In the genomic region with DNA sequence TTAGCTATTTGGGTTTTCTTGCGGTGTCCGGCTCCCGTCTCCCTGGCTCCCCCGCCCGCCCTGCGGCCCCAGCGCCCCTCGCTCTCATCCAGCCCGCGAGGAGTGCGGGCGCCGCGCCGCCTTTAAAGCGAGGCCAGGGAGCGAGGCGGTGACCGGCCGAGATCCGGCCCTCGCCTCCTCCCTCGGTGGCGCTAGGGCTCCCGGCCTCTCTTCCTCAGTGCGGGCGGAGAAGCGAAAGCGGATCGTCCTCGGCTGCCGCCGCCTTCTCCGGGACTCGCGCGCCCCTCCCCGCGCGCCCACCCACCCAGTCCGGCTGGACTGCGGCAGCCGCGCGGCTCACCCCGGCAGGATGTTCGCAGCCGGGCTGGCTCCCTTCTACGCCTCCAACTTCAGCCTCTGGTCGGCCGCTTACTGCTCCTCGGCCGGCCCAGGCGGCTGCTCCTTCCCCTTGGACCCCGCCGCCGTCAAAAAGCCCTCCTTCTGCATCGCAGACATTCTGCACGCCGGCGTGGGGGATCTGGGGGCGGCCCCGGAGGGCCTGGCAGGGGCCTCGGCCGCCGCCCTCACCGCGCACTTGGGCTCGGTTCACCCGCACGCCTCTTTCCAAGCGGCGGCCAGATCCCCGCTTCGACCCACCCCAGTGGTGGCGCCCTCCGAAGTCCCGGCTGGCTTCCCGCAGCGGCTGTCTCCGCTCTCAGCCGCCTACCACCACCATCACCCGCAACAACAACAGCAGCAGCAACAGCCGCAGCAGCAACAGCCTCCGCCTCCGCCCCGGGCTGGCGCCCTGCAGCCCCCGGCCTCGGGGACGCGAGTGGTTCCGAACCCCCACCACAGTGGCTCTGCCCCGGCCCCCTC, we compare ENCODE assay signal across 8 cellular contexts. TPM values are rescaled to one million over a fixed set of nuclear protein-coding genes. Genes with fewer than 3 reads are reported as not detected.
DNase-seq lines count a peak whose midpoint lies in the region; ATAC-seq, FAIRE-seq and TF ChIP-seq lines count a peak whose summit lies in the region.

No MANE protein-coding gene starts in this region.

- CTCF ChIA-PET in activated CD4-positive, alpha-beta T cell treated with anti-CD3 and anti-CD28 coated beads, Interleukin-2, amount 10 ng/mL, durations not matched to agents 7 days and 5 days (lab: Charles Lee) = interaction anchor here (0.9 kb wide), 1 partner anchor 76 kb away, joined by 3 read pairs; no protein-coding TSS in a partner anchor
- CTCF ChIA-PET in K562 (lab: Yijun Ruan, JAX; ENCODE audit: low intra/inter-chr PET ratio) = no interaction called here

- no peaks in the 10 kb centered on the region for H3K9me1 ChIP-seq in K562 (ENCODE audit: control insufficient read depth, insufficient read depth, low read length)

- TF ChIP-seq CTCF in K562 (IDR thresholded peaks at IDR 0.05 in 2 of 3, conservative IDR thresholded peaks at IDR 0.05 in 1 of 3; ENCODE audit: insufficient read depth in 2 of 3, low read depth in 1 of 3, low read length in 3 of 3) = no peak
- TF ChIP-seq CTCF in spleen (IDR thresholded peaks at IDR 0.05 in 8 of 11, conservative IDR thresholded peaks at IDR 0.05 in 3 of 11) = no peak

- H2AFZ ChIP-seq in K562 (ENCODE audit: low read depth, low read length) = peak overlapping the region; percentile 77

- H3K36me3 ChIP-seq in K562 (ENCODE audit: control insufficient read depth, insufficient read depth, low read length) = no peaks in the 10 kb centered on the region
- peaks cover 8 to 31% (median 15%) of the 10 kb centered on the region in 6 donors for H3K36me3 ChIP-seq in spleen

- H3K27me3 Mint-ChIP-seq in activated CD4-positive, alpha-beta T cell treated with anti-CD3 and anti-CD28 coated beads, Interleukin-2, amount 10 ng/mL, durations not matched to agents 7 days and 5 days = peaks cover 78% of the 10 kb centered on the region

- peaks cover 28% of the 10 kb centered on the region for H3K4me1 Mint-ChIP-seq in activated CD4-positive, alpha-beta T cell treated with anti-CD3 and anti-CD28 coated beads, Interleukin-2, amount 10 ng/mL, durations not matched to agents 7 days and 5 days

- ATAC-seq in K562 = peak; percentile 81
- no peak for ATAC-seq in HG03139 (IDR thresholded peaks at IDR 0.05; ENCODE audit: unreplicated experiment)

- no TSS peak for BruUV-seq in K562 (replicated peaks; lab: Mats Ljungman, UMichigan)

- H3K9me3 ChIP-seq in K562 (replicated peaks; ENCODE audit: control insufficient read depth, insufficient read depth, low read depth, low read length) = no peaks in the 10 kb centered on the region
- H3K9me3 ChIP-seq in spleen = no peaks in the 10 kb centered on the region

- FAIRE-seq in H54 (lab: Jason Lieb, UNC) = no peak
- no peak for FAIRE-seq in K562 (lab: Jason Lieb, UNC)

- peaks cover 0 to 34% of the 10 kb centered on the region in 2 experiments; a peak in 2 of 5 replicates for H3K4me1 ChIP-seq in K562 (replicated peaks in 1 of 2; ENCODE audit: control insufficient read depth in 2 of 2, insufficient read depth in 2 of 2, low read length in 2 of 2)
- H3K4me1 ChIP-seq in spleen = peaks cover 19 to 90% (median 61%) of the 10 kb centered on the region in 6 donors

- TF ChIP-seq RAD21 in K562 (CRISPR knock-in tag; conservative IDR thresholded peaks at IDR 0.05 in 1 of 2, IDR thresholded peaks at IDR 0.05 in 1 of 2) = no peak

- H3K79me2 ChIP-seq in K562 (ENCODE audit: control insufficient read depth, insufficient read depth, low read length) = 0 out of 3 replicates have a peak, but pooled peaks cover 3% of the 10 kb centered on the region

- POLR2A ChIA-PET in activated CD4-positive, alpha-beta T cell treated with anti-CD3 and anti-CD28 coated beads, Interleukin-2, amount 10 ng/mL, durations not matched to agents 7 days and 5 days (lab: Charles Lee) = interaction anchor here (1.4 kb wide), 1 partner anchor 323 kb away, joined by 4 read pairs; no protein-coding TSS in a partner anchor
- POLR2A ChIA-PET in K562 (lab: Yijun Ruan, JAX) = interaction anchor here (0.6 to 0.7 kb wide), 3 partner anchors 184 to 245 kb away, joined by 3 to 4 read pairs (median 3); no protein-coding TSS in a partner anchor

- in situ Hi-C loops in K562 (cut with MboI) = loop anchor here (10.0 kb wide), 1 partner anchor 1575 kb away; no protein-coding TSS in a partner anchor

- H3K27ac ChIP-seq in K562 (ENCODE audit: extremely low read depth, low read depth, low read length) (peak overlapping the region; percentile 66; the same call in 2 of the 3 replicates), spleen (peak overlapping the region; percentile 94 to 99 (median 98))

- TF ChIP-seq EP300 in K562 (IDR thresholded peaks at IDR 0.05; ENCODE audit: low read length) = no peak

- peak overlapping the region; percentile 25 for H3K27ac Mint-ChIP-seq in activated CD4-positive, alpha-beta T cell treated with anti-CD3 and anti-CD28 coated beads, Interleukin-2, amount 10 ng/mL, durations not matched to agents 7 days and 5 days

- peak overlapping the region; percentile 47 for H3K4me2 ChIP-seq in K562 (ENCODE audit: insufficient read depth, low read length)

- H4K20me1 ChIP-seq in K562 (replicated peaks; ENCODE audit: control insufficient read depth, insufficient read depth, low read length) = no peaks in the 10 kb centered on the region

- no peaks in the 10 kb centered on the region for H3K9me3 Mint-ChIP-seq in activated CD4-positive, alpha-beta T cell treated with anti-CD3 and anti-CD28 coated beads, Interleukin-2, amount 10 ng/mL, durations not matched to agents 7 days and 5 days

- H3K9ac ChIP-seq in K562 (ENCODE audit: insufficient read depth in 1 of 2, low read depth in 2 of 2, low read length in 2 of 2) = peak overlapping the region; percentile 69 to 92

- H3K27me3 ChIP-seq in K562 (ENCODE audit: control insufficient read depth in 2 of 2, insufficient read depth in 2 of 2, low read length in 2 of 2) (peaks cover 10 to 41% of the 10 kb centered on the region in 2 experiments; a peak in 4 of 5 replicates), spleen (replicated peaks in 1 of 7) (peaks cover 0 to 62% (median 0%) of the 10 kb centered on the region in 7 donors)

- H3K4me3 Mint-ChIP-seq in activated CD4-positive, alpha-beta T cell treated with anti-CD3 and anti-CD28 coated beads, Interleukin-2, amount 10 ng/mL, durations not matched to agents 7 days and 5 days = peak overlapping the region; percentile 70

- peaks cover 4% of the 10 kb centered on the region for H3K36me3 Mint-ChIP-seq in activated CD4-positive, alpha-beta T cell treated with anti-CD3 and anti-CD28 coated beads, Interleukin-2, amount 10 ng/mL, durations not matched to agents 7 days and 5 days (ENCODE audit: low read depth)

- TF ChIP-seq POLR2A in H54 (IDR thresholded peaks at IDR 0.05; ENCODE audit: low read depth, low read length) = peak; percentile 26
- TF ChIP-seq POLR2A in K562 (conservative IDR thresholded peaks at IDR 0.05) = 0 out of 2 replicates have a peak, but pooled peaks have one; percentile 1
- peak in 1 of 3 donors; percentile 34 for TF ChIP-seq POLR2A in spleen (IDR thresholded peaks at IDR 0.05)

- peak overlapping the region; percentile 59 for H3K4me3 ChIP-seq in K562
- H3K4me3 ChIP-seq in spleen = peak overlapping the region; percentile 62 to 90 (median 74)

- intact Hi-C loops in K562 (cut with micrococcal nuclease) (loop anchor here (5.0 kb wide), 1 partner anchor 67 kb away; no protein-coding TSS in a partner anchor), spleen (cut with DNase I; ENCODE audit: low total_unique reads) (no loop called here)

- DNase-seq in activated CD4-positive, alpha-beta T cell treated with anti-CD3 and anti-CD28 coated beads, Interleukin-2, amount 10 ng/mL, durations not matched to agents 7 days and 5 days = no peak
- no peak for DNase-seq in activated CD4-positive, alpha-beta T cell treated with anti-CD3 and anti-CD28 coated beads for 1 hour
- DNase-seq in H54 (ENCODE audit: insufficient read length, low spot score) = peak; percentile 68
- DNase-seq in NCI-H1105 (lab: John Stamatoyannopoulos, UW) = peak; percentile 15
- peak; percentile 46 to 67 (median 57) for DNase-seq in K562 (ENCODE audit: extremely low read depth in 1 of 4, low spot score in 3 of 4)
- DNase-seq in iris pigment epithelial cell (ENCODE audit: low read depth) = peak; percentile 44
- peak; percentile 92 for DNase-seq in spleen

- 21% methylated on average over 59 of the region's 94 CpGs for WGBS in K562 (ENCODE audit: insufficient coverage, low coverage, missing lambda C conversion rate)
- 0 to 1% (median 1%) methylated on average over 70 to 94 of the region's 94 CpGs for WGBS in spleen, 5 donors

TF ChIP-seq in K562, 482 proteins besides CTCF, POLR2A, EP300 and RAD21 (continues in another document):
- TF ChIP-seq YY1 (IDR thresholded peaks at IDR 0.05; ENCODE audit: borderline replicate concordance in 1 of 3, control insufficient read depth in 1 of 3, extremely low read depth in 1 of 3, insufficient read depth in 3 of 3, insufficient read length in 1 of 3, insufficient replicate concordance in 2 of 3, low read depth in 1 of 3, low read length in 2 of 3) = peak in 1 of 3 experiments; percentile 4
- no peak for TF ChIP-seq BDP1 (IDR thresholded peaks at IDR 0.05; ENCODE audit: insufficient read depth, insufficient read length)
- peak; percentile 31 for TF ChIP-seq PCBP1 (IDR thresholded peaks at IDR 0.05; ENCODE audit: low read depth, low read length, poor library complexity, severe bottlenecking)

RNA-seq across cellular contexts. Expression of gene HLX, which starts 0.5 kb away (rescaled TPM):
- total RNA-seq in activated CD4-positive, alpha-beta T cell treated with anti-CD3 and anti-CD28 coated beads, Interleukin-2, amount 10 ng/mL, durations not matched to agents 7 days and 5 days = under 1 TPM in 1 of 2 experiments, not detected in 1; 0.10 TPM
- 1.3 and 1.6 TPM in 2 replicates for total RNA-seq in K562 (2011; cell fraction: chromatin; rRNA removed; ENCODE audit: low replicate concordance)
- total RNA-seq in K562 (2011; cell fraction: nucleolus; rRNA removed) = 1.1 and 2.3 TPM in 2 replicates
- total RNA-seq in K562 (2011; cell fraction: nucleoplasm; rRNA removed) = 1.2 and 1.5 TPM in 2 replicates
- total RNA-seq in K562 (2014; rRNA removed) (2.2 and 2.6 TPM in 2 replicates), K562 (2014; rRNA removed; fragmentation: Illumina TruSeq; extraction: Trizol) (0.69 and 0.70 TPM in 2 replicates), K562 (2015; rRNA removed; fragmentation: Illumina TruSeq; extraction: Trizol) (1.2 and 1.7 TPM in 2 replicates), K562 (2021) (2.3 and 3.0 TPM in 2 replicates), spleen (10 to 100 TPM; 12.4 to 36.1 (median 17.5) TPM)
- polyA plus RNA-seq in K562 (2011; rRNA removed) (0.05 and 0.21 TPM in 2 replicates), K562 (2014; fragmentation: Illumina TruSeq; extraction: Trizol) (1.6 and 2.8 TPM in 2 replicates), K562 (2014; fragmentation: Nextera tagmentation; extraction: Ambion mirVana) (under 1 TPM; 0.10 TPM), K562 (2014; rRNA removed) (1.7 and 2.4 TPM in 2 replicates), spleen (10 to 100 TPM in 2 of 3 donors, 1 to 10 TPM in 1; 6.9 to 13.7 (median 12.7) TPM)
- polyA plus RNA-seq in K562 (2011; cell fraction: cytosol; rRNA removed) = 0.01 and 0.72 TPM in 2 replicates
- polyA plus RNA-seq in K562 (2011; cell fraction: nucleus; rRNA removed) = 0.18 and 1.6 TPM in 2 replicates
- polyA plus RNA-seq in K562 (2012) = 2.7 and 3.6 TPM in 2 replicates
- polyA minus RNA-seq in K562 (2011; rRNA and poly(A)+ RNA removed) = 0.06 and 0.21 TPM in 2 replicates
- polyA minus RNA-seq in K562 (2011; cell fraction: cytosol; rRNA and poly(A)+ RNA removed) = 0.67 TPM in 1 of 2 replicates, not detected in the other
- 0.22 and 0.54 TPM in 2 replicates for polyA minus RNA-seq in K562 (2011; cell fraction: nucleus; rRNA and poly(A)+ RNA removed)

Comparison
In these comparisons a context has a peak if more than half of its experiments do, and no peak if none do; other contexts are left out.
1. DNase-seq: peak in H54 (single experiment), NCI-H1105 (single experiment), K562 (4 of 4), iris pigment epithelial cell (single experiment) and spleen (single experiment); none in activated CD4-positive, alpha-beta T cell treated with anti-CD3 and anti-CD28 coated beads, Interleukin-2, amount 10 ng/mL, durations not matched to agents 7 days and 5 days (single experiment) and activated CD4-positive, alpha-beta T cell treated with anti-CD3 and anti-CD28 coated beads for 1 hour (single experiment).